ENCODE assay signal across 8 cellular contexts in genomic region chr10:111598433-111599059, GRCh38.
A peak's percentile ranks its signal among the peaks of the same experiment; 100 is the strongest.
DNase-seq lines count a peak whose midpoint lies in the region; ATAC-seq and TF ChIP-seq lines count a peak whose summit lies in the region.

No MANE protein-coding gene starts in this region.

- no peak overlapping the region for H3K4me3 ChIP-seq in cardiac muscle cell

- peaks cover 2% of the 10 kb centered on the region for H3K27me3 Mint-ChIP-seq in activated T-helper 1 cell treated with anti-CD3 and anti-CD28 coated beads, Interleukin-12 subunit alpha, Interleukin-12 subunit beta, Interleukin-2, Interleukin-4 antibody, amounts not matched to agents 30 ng/mL and 10 ng/mL and 1 ng/mL, durations not matched to agents 14 hours and 24 hours and 36 hours (ENCODE audit: insufficient read depth)

- no peaks in the 10 kb centered on the region for H3K27me3 ChIP-seq in cardiac muscle cell

- no peaks in the 10 kb centered on the region for H3K9me3 Mint-ChIP-seq in activated T-helper 1 cell treated with anti-CD3 and anti-CD28 coated beads, Interleukin-12 subunit alpha, Interleukin-12 subunit beta, Interleukin-2, Interleukin-4 antibody, amounts not matched to agents 30 ng/mL and 10 ng/mL and 1 ng/mL, durations not matched to agents 14 hours and 24 hours and 36 hours

- no peak overlapping the region for H3K27ac ChIP-seq in cardiac muscle cell

- H3K4me3 Mint-ChIP-seq in activated T-helper 1 cell treated with anti-CD3 and anti-CD28 coated beads, Interleukin-12 subunit alpha, Interleukin-12 subunit beta, Interleukin-2, Interleukin-4 antibody, amounts not matched to agents 30 ng/mL and 10 ng/mL and 1 ng/mL, durations not matched to agents 14 hours and 24 hours and 36 hours: no peak overlapping the region

- intact Hi-C loops in activated T-helper 1 cell treated with anti-CD3 and anti-CD28 coated beads, Interleukin-12 subunit alpha, Interleukin-12 subunit beta, Interleukin-2, Interleukin-4 antibody, amounts not matched to agents 30 ng/mL and 10 ng/mL and 1 ng/mL, durations not matched to agents 14 hours and 24 hours and 36 hours (cut with micrococcal nuclease): no loop called here

- no peaks in the 10 kb centered on the region for H3K9me3 ChIP-seq in cardiac muscle cell (ENCODE audit: low read depth)

- ATAC-seq in GM18873 (IDR thresholded peaks at IDR 0.05; ENCODE audit: low FRiP score, unreplicated experiment): peak; percentile 79
- ATAC-seq in HG03064 (IDR thresholded peaks at IDR 0.05; ENCODE audit: low read depth, unreplicated experiment): peak; percentile 66

- no peak overlapping the region for H3K27ac Mint-ChIP-seq in activated T-helper 1 cell treated with anti-CD3 and anti-CD28 coated beads, Interleukin-12 subunit alpha, Interleukin-12 subunit beta, Interleukin-2, Interleukin-4 antibody, amounts not matched to agents 30 ng/mL and 10 ng/mL and 1 ng/mL, durations not matched to agents 14 hours and 24 hours and 36 hours

- peak; percentile 35 for DNase-seq in COLO668 (lab: John Stamatoyannopoulos, UW; ENCODE audit: unreplicated experiment)
- peak; percentile 57 for DNase-seq in NCI-H82 treated with DMSO at 0.1 percent for 48 hours (lab: John Stamatoyannopoulos, UW; ENCODE audit: unreplicated experiment)
- DNase-seq in activated T-helper 1 cell treated with anti-CD3 and anti-CD28 coated beads, Interleukin-12 subunit alpha, Interleukin-12 subunit beta, Interleukin-2, Interleukin-4 antibody, amounts not matched to agents 30 ng/mL and 10 ng/mL and 1 ng/mL, durations not matched to agents 14 hours and 24 hours and 36 hours (ENCODE audit: low spot score): peak; percentile 7
- DNase-seq in cardiac muscle cell (ENCODE audit: low read depth in 1 of 2, low spot score in 1 of 2): peak; percentile 61 to 83
- DNase-seq in retina: peak; percentile 57
- no peak for DNase-seq in 8988T

- H3K4me1 ChIP-seq in cardiac muscle cell (ENCODE audit: low read depth): no peaks in the 10 kb centered on the region

- no peaks in the 10 kb centered on the region for H3K4me1 Mint-ChIP-seq in activated T-helper 1 cell treated with anti-CD3 and anti-CD28 coated beads, Interleukin-12 subunit alpha, Interleukin-12 subunit beta, Interleukin-2, Interleukin-4 antibody, amounts not matched to agents 30 ng/mL and 10 ng/mL and 1 ng/mL, durations not matched to agents 14 hours and 24 hours and 36 hours (ENCODE audit: low read depth)

- TF ChIP-seq CTCF in cardiac muscle cell (IDR thresholded peaks at IDR 0.05; ENCODE audit: low read depth, low read length): peak; percentile 61

- H3K36me3 Mint-ChIP-seq in activated T-helper 1 cell treated with anti-CD3 and anti-CD28 coated beads, Interleukin-12 subunit alpha, Interleukin-12 subunit beta, Interleukin-2, Interleukin-4 antibody, amounts not matched to agents 30 ng/mL and 10 ng/mL and 1 ng/mL, durations not matched to agents 14 hours and 24 hours and 36 hours (ENCODE audit: low read depth): no peaks in the 10 kb centered on the region

- H3K36me3 ChIP-seq in cardiac muscle cell: no peaks in the 10 kb centered on the region
